ENCODE assay signal across 18 cellular contexts in the genomic region with DNA sequence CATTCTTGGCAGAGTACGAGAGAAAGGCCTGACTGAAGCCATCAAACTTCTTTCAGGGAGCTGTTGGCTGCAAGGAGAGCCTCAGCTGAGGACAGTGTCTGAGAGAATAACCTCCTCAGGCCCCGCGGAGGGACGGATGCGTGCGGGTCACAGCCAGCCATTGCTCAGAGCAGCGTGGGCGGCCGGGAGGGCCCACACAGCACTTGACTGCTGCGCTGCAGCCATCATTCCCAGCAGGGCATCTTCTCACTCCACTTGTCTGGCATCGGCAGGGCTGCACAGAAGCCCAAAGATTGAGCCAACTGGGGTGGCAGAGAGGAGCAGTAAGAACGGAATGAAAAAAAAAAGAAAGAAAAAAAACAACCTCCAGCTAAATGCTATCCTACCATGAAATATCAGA.
"Had no signal": no experiment of that assay in that cellular context is flagged by ENCODE, and none has a peak within 500 bp of the region (broad histone marks: within the 10 kb centered on the region; RNA-seq: fewer than 3 reads in every experiment).

No MANE protein-coding gene starts in this region.

- H3K36me3 Mint-ChIP-seq: activated naive CD8-positive, alpha-beta T cell; brain; natural killer cell treated with Interleukin-12 subunit alpha and Interleukin-12 subunit beta and Interleukin-15 and Interleukin-18, amount 100 ng/mL, for 72 hours; T-cell had no signal

- DNase-seq: activated gamma-delta T cell treated with Interleukin-2 at 50 U/mL for 16 hours; activated T-cell treated with anti-CD3 and anti-CD28 coated beads, Interleukin-2, amount 50 U/mL, for 1 hour; amniotic stem cell; effector memory CD4-positive, alpha-beta T cell; mesendoderm; psoas muscle; SK-N-SH; spleen; stimulated activated naive CD8-positive, alpha-beta T cell treated with anti-CD3 and anti-CD28 coated beads, Interleukin-15, amount 100 ng/mL, for 72 hours; T-cell; T1000 had no signal

- H3K27me3 ChIP-seq: spleen had no signal

- H3K9me3 ChIP-seq: psoas muscle, SK-N-SH, spleen, thoracic aorta had no signal

- H3K4me3 ChIP-seq: psoas muscle, spleen, thoracic aorta had no signal

- H3K27ac Mint-ChIP-seq: activated naive CD8-positive, alpha-beta T cell; brain; natural killer cell treated with Interleukin-12 subunit alpha and Interleukin-12 subunit beta and Interleukin-15 and Interleukin-18, amount 100 ng/mL, for 72 hours; T-cell had no signal

- H3K9me3 Mint-ChIP-seq: brain; central memory CD8-positive, alpha-beta T cell; natural killer cell treated with Interleukin-12 subunit alpha and Interleukin-12 subunit beta and Interleukin-15 and Interleukin-18, amount 100 ng/mL, for 72 hours; stimulated activated naive CD8-positive, alpha-beta T cell treated with anti-CD3 and anti-CD28 coated beads, Interleukin-15, amount 100 ng/mL, for 72 hours; T-cell had no signal

- H3K27ac ChIP-seq: psoas muscle, thoracic aorta had no signal

- H3K4me3 Mint-ChIP-seq: activated naive CD8-positive, alpha-beta T cell; brain; central memory CD8-positive, alpha-beta T cell; natural killer cell treated with Interleukin-12 subunit alpha and Interleukin-12 subunit beta and Interleukin-15 and Interleukin-18, amount 100 ng/mL, for 72 hours; stimulated activated naive CD8-positive, alpha-beta T cell treated with anti-CD3 and anti-CD28 coated beads, Interleukin-15, amount 100 ng/mL, for 72 hours; T-cell had no signal

- H3K4me2 ChIP-seq: SK-N-SH had no signal

- ATAC-seq: activated CD4-positive, CD25-positive, alpha-beta regulatory T cell treated with anti-CD3 and anti-CD28 coated beads, Interleukin-2, amount 50 U/mL, for 24 hours; natural killer cell treated with Interleukin-12 subunit alpha and Interleukin-12 subunit beta and Interleukin-15 and Interleukin-18, amount 100 ng/mL, for 72 hours; psoas muscle; sciatic nerve; stimulated activated naive CD8-positive, alpha-beta T cell treated with anti-CD3 and anti-CD28 coated beads, Interleukin-15, amount 100 ng/mL, for 72 hours; T-cell had no signal

- H3K36me3 ChIP-seq: spleen, thoracic aorta had no signal

- H3K4me1 Mint-ChIP-seq: stimulated activated naive CD8-positive, alpha-beta T cell treated with anti-CD3 and anti-CD28 coated beads, Interleukin-15, amount 100 ng/mL, for 72 hours had no signal

- H3K9ac ChIP-seq: SK-N-SH had no signal

- H3K27me3 Mint-ChIP-seq: activated naive CD8-positive, alpha-beta T cell; central memory CD8-positive, alpha-beta T cell; natural killer cell treated with Interleukin-12 subunit alpha and Interleukin-12 subunit beta and Interleukin-15 and Interleukin-18, amount 100 ng/mL, for 72 hours; stimulated activated naive CD8-positive, alpha-beta T cell treated with anti-CD3 and anti-CD28 coated beads, Interleukin-15, amount 100 ng/mL, for 72 hours had no signal
